19 cellular contexts compared by ENCODE assay signal in genomic region chrX:134907302-134907701, GRCh38. TPM values are rescaled to one million over a fixed set of nuclear protein-coding genes. Genes with fewer than 3 reads are reported as not detected.
DNase-seq lines count a peak whose midpoint lies in the region; ATAC-seq and TF ChIP-seq lines count a peak whose summit lies in the region.
"Had no signal": no experiment of that assay in that cellular context is flagged by ENCODE, and none has a peak within 500 bp of the region (broad histone marks: within the 10 kb centered on the region; RNA-seq: fewer than 3 reads in every experiment).

No MANE protein-coding gene starts in this region.

- WGBS in heart left ventricle, 4 donors, result 85 to 96% (median 93%) methylated on average over 7 of the region's 7 CpGs

- no peaks in the 10 kb centered on the region for H3K36me3 Mint-ChIP-seq in HFFc6 (ENCODE audit: low read depth)

- peak overlapping the region; percentile 45; the same call in 1 of the 2 replicates for H3K27ac Mint-ChIP-seq in HFFc6
- H3K27ac Mint-ChIP-seq: CD4-positive, alpha-beta memory T cell had no signal

- H3K27ac ChIP-seq in heart left ventricle, result no peak overlapping the region
- H3K27ac ChIP-seq: A549 had no signal

- H3K4me1 Mint-ChIP-seq in HFFc6 (ENCODE audit: low read depth), result peaks cover 21% of the 10 kb centered on the region

- H3K36me3 ChIP-seq in heart left ventricle, result peaks cover 0 to 4% (median 0%) of the 10 kb centered on the region in 9 donors

- ATAC-seq in SK-N-SH treated with all-trans-retinoic acid at 6 μM for 48 hours (peak; percentile 53), HG02588 (IDR thresholded peaks at IDR 0.05; ENCODE audit: unreplicated experiment) (no peak), heart left ventricle (no peak), HG02840 (IDR thresholded peaks at IDR 0.05; ENCODE audit: low FRiP score, unreplicated experiment) (no peak)

- no peaks in the 10 kb centered on the region for H3K9me3 Mint-ChIP-seq in HFFc6
- H3K9me3 Mint-ChIP-seq: CD4-positive, alpha-beta memory T cell had no signal

- intact Hi-C loops in heart left ventricle (cut with DNase I), result loop anchor here in 2 of 10 donors (5.0 to 10.0 kb wide), 2 partner anchors 103 to 425 kb away; a partner anchor contains a TSS

- TF ChIP-seq CTCF in AG10803 (conservative IDR thresholded peaks at IDR 0.05; ENCODE audit: low read length) (no peak), HFFc6 (IDR thresholded peaks at IDR 0.05) (no peak), heart left ventricle (IDR thresholded peaks at IDR 0.05) (no peak)

- DNase-seq in AG10803 (ENCODE audit: low read depth), result peak; percentile 13
- peak; percentile 13 for DNase-seq in HFFc6
- peak; percentile 54 for DNase-seq in amniotic epithelial cell (ENCODE audit: low read depth)
- no peak for DNase-seq in heart left ventricle
- DNase-seq in kidney glomerular epithelial cell (lab: John Stamatoyannopoulos, UW), result no peak
- DNase-seq: 8988T; ACHN; C1 segment of cervical spinal cord; Calu3; CD4-positive, alpha-beta memory T cell; COR-L47; DMS53; DMS79 treated with DMSO at 0.1 percent for 48 hours; GOT3 had no signal

- H3K4me1 ChIP-seq in heart left ventricle, result no peaks in the 10 kb centered on the region
- H3K4me1 ChIP-seq: A549 had no signal

- H3K4me3 Mint-ChIP-seq in HFFc6, result no peak overlapping the region
- H3K4me3 Mint-ChIP-seq: CD4-positive, alpha-beta memory T cell had no signal

- no peak for TF ChIP-seq POLR2A in heart left ventricle (IDR thresholded peaks at IDR 0.05)

- H3K4me3 ChIP-seq in AG10803 (ENCODE audit: low read length), result no peak overlapping the region
- no peak overlapping the region for H3K4me3 ChIP-seq in heart left ventricle
- H3K4me3 ChIP-seq: A549, HAP-1 had no signal

- H3K9me3 ChIP-seq in heart left ventricle, result no peaks in the 10 kb centered on the region
- H3K9me3 ChIP-seq: A549, HAP-1 had no signal

- H3K27me3 ChIP-seq in heart left ventricle, result no peaks in the 10 kb centered on the region

- 0 out of 2 replicates have a peak, but pooled peaks cover 1% of the 10 kb centered on the region for H3K27me3 Mint-ChIP-seq in HFFc6 (ENCODE audit: insufficient read depth)
- H3K27me3 Mint-ChIP-seq: CD4-positive, alpha-beta memory T cell had no signal

TF ChIP-seq in SK-N-SH treated with all-trans-retinoic acid at 6 μM for 48 hours, 23 proteins besides CTCF, POLR2A, EP300 and RAD21:
- no peak for TF ChIP-seq SNAI2 (CRISPR knock-in tag; IDR thresholded peaks at IDR 0.05)
- TF ChIP-seq BACH2 (CRISPR knock-in tag; IDR thresholded peaks at IDR 0.05; ENCODE audit: borderline replicate concordance), result no peak
- TF ChIP-seq, protein P1, sequence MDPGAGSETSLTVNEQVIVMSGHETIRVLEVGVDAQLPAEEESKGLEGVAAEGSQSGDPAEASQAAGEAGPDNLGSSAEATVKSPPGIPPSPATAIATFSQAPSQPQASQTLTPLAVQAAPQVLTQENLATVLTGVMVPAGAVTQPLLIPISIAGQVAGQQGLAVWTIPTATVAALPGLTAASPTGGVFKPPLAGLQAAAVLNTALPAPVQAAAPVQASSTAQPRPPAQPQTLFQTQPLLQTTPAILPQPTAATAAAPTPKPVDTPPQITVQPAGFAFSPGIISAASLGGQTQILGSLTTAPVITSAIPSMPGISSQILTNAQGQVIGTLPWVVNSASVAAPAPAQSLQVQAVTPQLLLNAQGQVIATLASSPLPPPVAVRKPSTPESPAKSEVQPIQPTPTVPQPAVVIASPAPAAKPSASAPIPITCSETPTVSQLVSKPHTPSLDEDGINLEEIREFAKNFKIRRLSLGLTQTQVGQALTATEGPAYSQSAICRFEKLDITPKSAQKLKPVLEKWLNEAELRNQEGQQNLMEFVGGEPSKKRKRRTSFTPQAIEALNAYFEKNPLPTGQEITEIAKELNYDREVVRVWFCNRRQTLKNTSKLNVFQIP (CRISPR knock-in tag; IDR thresholded peaks at IDR 0.05; ENCODE audit: borderline replicate concordance, low read depth), result no peak
- TF ChIP-seq RARB (CRISPR knock-in tag; IDR thresholded peaks at IDR 0.05), result no peak
- no peak for TF ChIP-seq ESRRG (CRISPR knock-in tag; IDR thresholded peaks at IDR 0.05)
- TF ChIP-seq, protein P2, sequence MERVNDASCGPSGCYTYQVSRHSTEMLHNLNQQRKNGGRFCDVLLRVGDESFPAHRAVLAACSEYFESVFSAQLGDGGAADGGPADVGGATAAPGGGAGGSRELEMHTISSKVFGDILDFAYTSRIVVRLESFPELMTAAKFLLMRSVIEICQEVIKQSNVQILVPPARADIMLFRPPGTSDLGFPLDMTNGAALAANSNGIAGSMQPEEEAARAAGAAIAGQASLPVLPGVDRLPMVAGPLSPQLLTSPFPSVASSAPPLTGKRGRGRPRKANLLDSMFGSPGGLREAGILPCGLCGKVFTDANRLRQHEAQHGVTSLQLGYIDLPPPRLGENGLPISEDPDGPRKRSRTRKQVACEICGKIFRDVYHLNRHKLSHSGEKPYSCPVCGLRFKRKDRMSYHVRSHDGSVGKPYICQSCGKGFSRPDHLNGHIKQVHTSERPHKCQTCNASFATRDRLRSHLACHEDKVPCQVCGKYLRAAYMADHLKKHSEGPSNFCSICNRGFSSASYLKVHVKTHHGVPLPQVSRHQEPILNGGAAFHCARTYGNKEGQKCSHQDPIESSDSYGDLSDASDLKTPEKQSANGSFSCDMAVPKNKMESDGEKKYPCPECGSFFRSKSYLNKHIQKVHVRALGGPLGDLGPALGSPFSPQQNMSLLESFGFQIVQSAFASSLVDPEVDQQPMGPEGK (CRISPR knock-in tag; IDR thresholded peaks at IDR 0.05; ENCODE audit: borderline replicate concordance), result no peak
- TF ChIP-seq ZC3H10 (CRISPR knock-in tag; IDR thresholded peaks at IDR 0.05), result no peak
- no peak for TF ChIP-seq ISL1 (CRISPR knock-in tag; IDR thresholded peaks at IDR 0.05)
- no peak for TF ChIP-seq ZFP3 (CRISPR knock-in tag; IDR thresholded peaks at IDR 0.05)
- no peak for TF ChIP-seq CREB5 (CRISPR knock-in tag; IDR thresholded peaks at IDR 0.05; ENCODE audit: low read depth)

RNA-seq across cellular contexts. Expression of gene MOSPD1, which starts 7.8 kb away (rescaled TPM):
- 10 to 100 TPM; 26.4 to 34.9 (median 31.5) TPM for total RNA-seq in HFFc6 (2021; fragmentation: NEBNext Ultra II Directional; extraction: Animal tissue kit (Norgen Biotek cat#: 25700))
- 10 to 100 TPM; 18.3 to 40.0 (median 28.1) TPM for total RNA-seq in heart left ventricle
- 10 to 100 TPM; 12.9 to 28.6 TPM for polyA plus RNA-seq in heart left ventricle

Comparison
In these comparisons a context has a peak if more than half of its experiments do, and no peak if none do; other contexts are left out.
1. DNase-seq: peak in AG10803 (single experiment), HFFc6 (single experiment) and amniotic epithelial cell (single experiment); none in heart left ventricle (0 of 5) and kidney glomerular epithelial cell (single experiment).